Comparison of ENCODE assay signal across 11 cellular contexts in the genomic region with DNA sequence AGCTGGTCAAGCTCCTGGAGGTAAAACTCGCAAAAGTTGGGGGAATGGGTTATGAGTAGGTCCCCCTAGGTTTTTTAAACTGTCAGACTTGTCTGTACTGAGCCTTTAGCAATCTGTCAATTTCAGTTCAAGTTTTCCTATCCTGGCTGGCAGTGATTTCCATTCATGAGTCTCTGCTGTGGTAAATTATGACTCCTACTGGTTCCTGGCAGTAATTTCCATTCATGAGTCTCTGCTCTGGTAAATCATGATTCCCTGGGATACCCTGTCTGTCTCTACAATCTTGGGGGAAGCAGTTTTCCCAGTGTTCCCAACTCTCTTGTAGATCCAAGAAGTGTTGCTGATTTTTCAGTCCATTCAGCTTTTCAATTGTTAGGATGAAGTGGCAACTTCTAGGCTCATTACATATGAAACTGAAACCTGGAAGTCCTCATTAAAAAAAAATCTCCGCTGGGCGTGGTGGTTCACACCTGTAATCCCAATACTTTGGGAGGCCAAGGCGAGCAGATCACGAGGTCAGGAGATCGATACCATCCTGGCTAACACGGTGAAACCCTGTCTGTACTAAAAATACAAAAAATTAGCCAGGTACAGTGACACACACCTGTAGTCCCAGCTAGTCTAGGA.
DNase-seq lines count a peak whose midpoint lies in the region; ATAC-seq and TF ChIP-seq lines count a peak whose summit lies in the region.
"Had no signal": no experiment of that assay in that cellular context is flagged by ENCODE, and none has a peak within 500 bp of the region (broad histone marks: within the 10 kb centered on the region; RNA-seq: fewer than 3 reads in every experiment).

No MANE protein-coding gene starts in this region.

- H3K9me3 Mint-ChIP-seq in endothelial cell (ENCODE audit: unreplicated experiment): no peaks in the 10 kb centered on the region
- H3K9me3 Mint-ChIP-seq: activated naive CD8-positive, alpha-beta T cell treated with anti-CD3 and anti-CD28 coated beads for 36 hours had no signal

- intact Hi-C loops in tibial artery (cut with DNase I; ENCODE audit: low total_unique reads): no loop called here

- DNase-seq in H4 (ENCODE audit: low spot score): peak; percentile 21
- DNase-seq in NCI-H69 (lab: John Stamatoyannopoulos, UW): peak; percentile 20
- DNase-seq in endothelial cell (ENCODE audit: low spot score): no peak
- peak; percentile 5 for DNase-seq in non-pigmented ciliary epithelial cell (ENCODE audit: low read depth)
- no peak for DNase-seq in NCI-H1092 treated with DMSO at 0.1 percent for 48 hours (lab: John Stamatoyannopoulos, UW)
- DNase-seq in stimulated activated CD8-positive, alpha-beta memory T cell treated with anti-CD3 and anti-CD28 coated beads, Interleukin-4, amount 100 ng/mL, for 48 hours: no peak
- no peak for DNase-seq in tibial artery
- DNase-seq: activated naive CD8-positive, alpha-beta T cell treated with anti-CD3 and anti-CD28 coated beads for 36 hours; NCI-H1930 had no signal

- no peaks in the 10 kb centered on the region for H3K36me3 ChIP-seq in tibial artery
- H3K36me3 ChIP-seq: tibial nerve had no signal

- H3K4me1 Mint-ChIP-seq in endothelial cell (ENCODE audit: unreplicated experiment): no peaks in the 10 kb centered on the region
- H3K4me1 Mint-ChIP-seq: activated naive CD8-positive, alpha-beta T cell treated with anti-CD3 and anti-CD28 coated beads for 36 hours had no signal

- no peaks in the 10 kb centered on the region for H3K36me3 Mint-ChIP-seq in endothelial cell (ENCODE audit: low read depth, unreplicated experiment)
- H3K36me3 Mint-ChIP-seq: activated naive CD8-positive, alpha-beta T cell treated with anti-CD3 and anti-CD28 coated beads for 36 hours had no signal

- H3K4me1 ChIP-seq in tibial artery: no peaks in the 10 kb centered on the region
- H3K4me1 ChIP-seq: tibial nerve had no signal

- H3K27me3 Mint-ChIP-seq in endothelial cell (ENCODE audit: unreplicated experiment): no peaks in the 10 kb centered on the region

- no peak overlapping the region for H3K27ac ChIP-seq in tibial artery
- H3K27ac ChIP-seq: tibial nerve had no signal

- no peak overlapping the region for H3K27ac Mint-ChIP-seq in endothelial cell (ENCODE audit: unreplicated experiment)
- H3K27ac Mint-ChIP-seq: activated naive CD8-positive, alpha-beta T cell treated with anti-CD3 and anti-CD28 coated beads for 36 hours had no signal

- no peak overlapping the region for H3K4me3 ChIP-seq in tibial artery
- H3K4me3 ChIP-seq: tibial nerve had no signal

- H3K27me3 ChIP-seq in tibial artery: no peaks in the 10 kb centered on the region
- H3K27me3 ChIP-seq: tibial nerve had no signal

- TF ChIP-seq CTCF in endothelial cell (IDR thresholded peaks at IDR 0.05; ENCODE audit: unreplicated experiment) (peak; percentile 16), tibial artery (IDR thresholded peaks at IDR 0.05) (no peak)

- H3K9me3 ChIP-seq in tibial artery: no peaks in the 10 kb centered on the region
- H3K9me3 ChIP-seq: tibial nerve had no signal

- ATAC-seq in GM21528 (IDR thresholded peaks at IDR 0.05; ENCODE audit: low FRiP score, unreplicated experiment): no peak

- no peak overlapping the region for H3K4me3 Mint-ChIP-seq in endothelial cell (ENCODE audit: unreplicated experiment)
- H3K4me3 Mint-ChIP-seq: activated naive CD8-positive, alpha-beta T cell treated with anti-CD3 and anti-CD28 coated beads for 36 hours had no signal

Comparison
In these comparisons a context has a peak if more than half of its experiments do, and no peak if none do; other contexts are left out.
1. DNase-seq: peak in H4 (single experiment), NCI-H69 (single experiment) and non-pigmented ciliary epithelial cell (single experiment); none in endothelial cell (single experiment), NCI-H1092 treated with DMSO at 0.1 percent for 48 hours (single experiment), stimulated activated CD8-positive, alpha-beta memory T cell treated with anti-CD3 and anti-CD28 coated beads, Interleukin-4, amount 100 ng/mL, for 48 hours (single experiment) and tibial artery (0 of 2).